Comparison of ENCODE assay signal across 9 cellular contexts in the genomic region with DNA sequence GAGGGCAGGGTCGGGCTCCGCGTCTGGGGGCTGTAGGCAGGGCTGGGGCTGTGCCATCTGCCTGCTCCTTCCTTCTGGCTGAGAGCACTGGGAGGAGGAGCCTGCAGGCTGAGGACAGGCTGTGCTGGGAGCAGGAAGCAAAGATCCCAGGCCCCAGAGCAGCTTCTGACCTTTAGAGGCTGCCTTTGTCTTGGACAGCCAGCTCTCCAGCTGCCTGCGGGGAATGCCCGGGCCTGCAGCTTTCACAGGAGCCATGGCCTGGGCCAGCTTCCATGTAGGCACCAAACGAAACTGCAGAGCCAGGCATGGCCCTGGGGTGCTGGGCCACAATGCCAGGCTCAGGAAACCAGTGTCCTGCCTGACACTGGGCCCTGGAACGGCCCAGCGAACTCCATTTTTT.
DNase-seq lines count a peak whose midpoint lies in the region; ATAC-seq and TF ChIP-seq lines count a peak whose summit lies in the region.
"Had no signal": no experiment of that assay in that cellular context is flagged by ENCODE, and none has a peak within 500 bp of the region (broad histone marks: within the 10 kb centered on the region; RNA-seq: fewer than 3 reads in every experiment).

No MANE protein-coding gene starts in this region.

- POLR2A ChIA-PET in Caco-2 (lab: Charles Lee) = no interaction called here

- no peaks in the 10 kb centered on the region for H3K27me3 ChIP-seq in Caco-2 (replicated peaks; ENCODE audit: control insufficient read depth, insufficient read depth, low read length)

- no peaks in the 10 kb centered on the region for H3K36me3 ChIP-seq in Caco-2 (ENCODE audit: control insufficient read depth, insufficient read depth, low read length)

- TF ChIP-seq CTCF in fibroblast of pulmonary artery (IDR thresholded peaks at IDR 0.05; ENCODE audit: low read length, missing control alignments) (no peak), Caco-2 (IDR thresholded peaks at IDR 0.05; ENCODE audit: insufficient read depth in 1 of 2, low read depth in 1 of 2, low read length in 1 of 2, severe bottlenecking in 1 of 2, unreplicated experiment in 1 of 2) (no peak)

- intact Hi-C loops in Caco-2 (cut with micrococcal nuclease; ENCODE audit: unreplicated experiment) = no loop called here

- no peaks in the 10 kb centered on the region for H3K4me1 ChIP-seq in Caco-2

- H3K4me3 Mint-ChIP-seq in Caco-2 (ENCODE audit: unreplicated experiment) = no peak overlapping the region
- H3K4me3 Mint-ChIP-seq: T-helper 2 cell treated with Interferon-gamma antibody and Interleukin-4, amounts not matched to agents 5 μg/mL and 100 μg/mL, for 36 hours had no signal

- ATAC-seq in GM21367 (IDR thresholded peaks at IDR 0.05; ENCODE audit: unreplicated experiment) = no peak

- CTCF ChIA-PET in Caco-2 (lab: Charles Lee) = no interaction called here

- no peaks in the 10 kb centered on the region for H3K4me1 Mint-ChIP-seq in Caco-2 (ENCODE audit: low read depth, unreplicated experiment)

- no peak overlapping the region for H3K27ac Mint-ChIP-seq in Caco-2 (ENCODE audit: unreplicated experiment)
- H3K27ac Mint-ChIP-seq: T-helper 2 cell treated with Interferon-gamma antibody and Interleukin-4, amounts not matched to agents 5 μg/mL and 100 μg/mL, for 36 hours had no signal

- no peaks in the 10 kb centered on the region for H3K27me3 Mint-ChIP-seq in Caco-2 (ENCODE audit: insufficient read depth, unreplicated experiment)

- peak; percentile 17 for DNase-seq in NCI-H82 (lab: John Stamatoyannopoulos, UW)
- DNase-seq in NCI-H82 treated with DMSO at 0.1 percent for 48 hours (lab: John Stamatoyannopoulos, UW; ENCODE audit: unreplicated experiment) = no peak
- DNase-seq in fibroblast of pulmonary artery (ENCODE audit: low read depth) = peak; percentile 65
- peak; percentile 63 for DNase-seq in myocyte (ENCODE audit: low read depth)
- no peak for DNase-seq in Kasumi-1 (lab: John Stamatoyannopoulos, UW)
- no peak for DNase-seq in Caco-2
- no peak for DNase-seq in T1000 (lab: John Stamatoyannopoulos, UW)

- H3K9me3 Mint-ChIP-seq in Caco-2 (ENCODE audit: unreplicated experiment) = peaks cover 12% of the 10 kb centered on the region

- no peak overlapping the region for H3K4me3 ChIP-seq in fibroblast of pulmonary artery (replicated peaks; ENCODE audit: low read depth, low read length)
- no peak overlapping the region for H3K4me3 ChIP-seq in Caco-2 (ENCODE audit: low read depth, low read length)

- no peaks in the 10 kb centered on the region for H3K36me3 Mint-ChIP-seq in Caco-2 (ENCODE audit: insufficient read depth, unreplicated experiment)

- no TSS peak for BruUV-seq in Caco-2 (replicated peaks; lab: Mats Ljungman, UMichigan)

- no peaks in the 10 kb centered on the region; the same call in 1 of the 2 replicates for H3K9me3 ChIP-seq in Caco-2

Comparison
In these comparisons a context has a peak if more than half of its experiments do, and no peak if none do; other contexts are left out.
1. DNase-seq: peak in NCI-H82 (single experiment), fibroblast of pulmonary artery (single experiment) and myocyte (single experiment); none in NCI-H82 treated with DMSO at 0.1 percent for 48 hours (single experiment), Kasumi-1 (0 of 2), Caco-2 (0 of 2) and T1000 (single experiment).